8 cellular contexts compared by ENCODE assay signal in genomic region chr2:159807183-159808037, GRCh38. TPM values are rescaled to one million over a fixed set of nuclear protein-coding genes. Genes with fewer than 3 reads are reported as not detected.
DNase-seq lines count a peak whose midpoint lies in the region; ATAC-seq and TF ChIP-seq lines count a peak whose summit lies in the region.

No MANE protein-coding gene starts in this region.

- DNase-seq in SHP77 (lab: John Stamatoyannopoulos, UW) (peak; percentile 4 to 16), SHP77 treated with DMSO at 0.1 percent for 48 hours (lab: John Stamatoyannopoulos, UW) (no peak), SK-N-DZ (ENCODE audit: low spot score) (peak; percentile 62), fibroblast of gingiva (ENCODE audit: low read depth) (peak; percentile 28), non-pigmented ciliary epithelial cell (ENCODE audit: low read depth) (peak; percentile 18)

- ATAC-seq in HG03045 (IDR thresholded peaks at IDR 0.05; ENCODE audit: unreplicated experiment) (no peak), GM18502 (IDR thresholded peaks at IDR 0.05; ENCODE audit: poor library complexity, unreplicated experiment) (no peak)

- no peak for TF ChIP-seq EP300 in Ishikawa (IDR thresholded peaks at IDR 0.05; ENCODE audit: borderline replicate concordance)

- peak; percentile 83 for TF ChIP-seq RAD21 in Ishikawa (IDR thresholded peaks at IDR 0.05; ENCODE audit: low read depth)

TF ChIP-seq in Ishikawa, 13 proteins besides CTCF, POLR2A, EP300 and RAD21:
- TF ChIP-seq YY1 (IDR thresholded peaks at IDR 0.05; ENCODE audit: low read depth) (peak; percentile 50; the same call in 1 of the 2 replicates), MAX (IDR thresholded peaks at IDR 0.05) (no peak), NFIC (IDR thresholded peaks at IDR 0.05) (no peak), TEAD4 (IDR thresholded peaks at IDR 0.05) (no peak)

RNA-seq across cellular contexts. Expression of gene CD302, which starts 9.4 kb away (rescaled TPM):
- 0.94 and 0.96 TPM in 2 replicates for polyA plus RNA-seq in SK-N-DZ (2014; cell fraction: cytosol; rRNA removed)
- 0.20 and 0.89 TPM in 2 replicates for polyA plus RNA-seq in SK-N-DZ (2014; cell fraction: nucleus; rRNA removed)
